8 cellular contexts compared by ENCODE assay signal in genomic region chr7:137846588-137847417, GRCh38. TPM values are rescaled to one million over a fixed set of nuclear protein-coding genes. Genes with fewer than 3 reads are reported as not detected.
DNase-seq lines count a peak whose midpoint lies in the region; ATAC-seq and TF ChIP-seq lines count a peak whose summit lies in the region.

DGKI (minus strand) TSS chr7:137846974.

- H3K4me3 ChIP-seq in AG09309 (ENCODE audit: control insufficient read depth, low read depth, low read length): peak within 1 kb of the TSS; percentile 72

- ATAC-seq in GM19023 (IDR thresholded peaks at IDR 0.05; ENCODE audit: unreplicated experiment): peak; percentile 64

- H3K27ac Mint-ChIP-seq in MCF 10A (ENCODE audit: low read depth, unreplicated experiment): no peak within 1 kb of the TSS

- TF ChIP-seq CTCF in AG09309 (IDR thresholded peaks at IDR 0.05; ENCODE audit: control insufficient read depth, insufficient read depth, low read depth, low read length, missing control alignments) (no peak), MCF 10A (IDR thresholded peaks at IDR 0.05; ENCODE audit: unreplicated experiment) (no peak)

- no TSS peak for BruUV-seq in MCF 10A (replicated peaks; lab: Mats Ljungman, UMichigan)

- CTCF ChIA-PET in MCF 10A (lab: Yijun Ruan, JAX): interaction anchor here (0.7 kb wide), 1 partner anchor 57 kb away, joined by 3 read pairs; no protein-coding TSS in a partner anchor

- H3K4me1 Mint-ChIP-seq in MCF 10A (ENCODE audit: insufficient read depth, unreplicated experiment): no peaks in the 10 kb centered on the region

- POLR2A ChIA-PET in MCF 10A (lab: Yijun Ruan, JAX): no interaction called here

- intact Hi-C loops in MCF 10A (cut with micrococcal nuclease): no loop called here

- no peaks in the 10 kb centered on the region for H3K9me3 Mint-ChIP-seq in MCF 10A (ENCODE audit: unreplicated experiment)

- DNase-seq in AG09309 (ENCODE audit: low read depth) (no peak), NCI-H1105 treated with DMSO at 0.1 percent for 48 hours (lab: John Stamatoyannopoulos, UW) (peak; percentile 53), MCF 10A (ENCODE audit: unreplicated experiment) (no peak), inferior parietal cortex (ENCODE audit: extremely low spot score) (peak; percentile 73), SKM-1 treated with dmso at 0.1 percent for 144 hours (lab: John Stamatoyannopoulos, UW; ENCODE audit: unreplicated experiment) (no peak), NCI-H1048 (lab: John Stamatoyannopoulos, UW) (no peak)
- DNase-seq in stimulated activated CD8-positive, alpha-beta memory T cell treated with anti-CD3 and anti-CD28 coated beads, Interleukin-4, amount 100 ng/mL, for 48 hours: peak; percentile 28

- H3K4me3 Mint-ChIP-seq in MCF 10A (ENCODE audit: unreplicated experiment): peak within 1 kb of the TSS; percentile 59

- no peaks in the 10 kb centered on the region for H3K36me3 Mint-ChIP-seq in MCF 10A (ENCODE audit: insufficient read depth, unreplicated experiment)

- no peaks in the 10 kb centered on the region for H3K27me3 Mint-ChIP-seq in MCF 10A (ENCODE audit: insufficient read depth, unreplicated experiment)

RNA-seq across cellular contexts. Expression of gene DGKI, which starts in this region (rescaled TPM):
- 1.4 and 1.7 TPM in 2 replicates for total RNA-seq in MCF 10A (2022)

Comparison
In these comparisons a context has a peak if more than half of its experiments do, and no peak if none do; other contexts are left out.
1. DNase-seq: peak in NCI-H1105 treated with DMSO at 0.1 percent for 48 hours (single experiment), inferior parietal cortex (single experiment) and stimulated activated CD8-positive, alpha-beta memory T cell treated with anti-CD3 and anti-CD28 coated beads, Interleukin-4, amount 100 ng/mL, for 48 hours (single experiment); none in AG09309 (single experiment), MCF 10A (single experiment), SKM-1 treated with dmso at 0.1 percent for 144 hours (single experiment) and NCI-H1048 (single experiment).